1 cellular context compared by ENCODE assay signal in genomic region chr12:116594325-116595038, GRCh38.
TF ChIP-seq lines count a peak whose summit lies in the region.

No MANE protein-coding gene starts in this region.

TF ChIP-seq in K562, 482 proteins besides CTCF, POLR2A, EP300 and RAD21 (continued from another document and continues in another):
- TF ChIP-seq AFF4 (CRISPR knock-in tag; IDR thresholded peaks at IDR 0.05) (no peak), HMGXB4 (CRISPR knock-in tag; IDR thresholded peaks at IDR 0.05) (no peak), TBL1XR1 (IDR thresholded peaks at IDR 0.05; ENCODE audit: low read length in 2 of 2) (no peak), TAF15 (IDR thresholded peaks at IDR 0.05; ENCODE audit: low read depth, low read length) (no peak), NFIX (CRISPR knock-in tag; IDR thresholded peaks at IDR 0.05; ENCODE audit: low read depth) (no peak), VEZF1 (CRISPR knock-in tag; IDR thresholded peaks at IDR 0.05) (no peak), ZBTB49 (CRISPR knock-in tag; IDR thresholded peaks at IDR 0.05; ENCODE audit: borderline replicate concordance) (no peak), FOXK1 (CRISPR knock-in tag; IDR thresholded peaks at IDR 0.05; ENCODE audit: borderline replicate concordance) (no peak), ZNF551 (CRISPR knock-in tag; IDR thresholded peaks at IDR 0.05) (no peak), CCNT2 (IDR thresholded peaks at IDR 0.05; ENCODE audit: borderline replicate concordance, extremely low read depth, insufficient read length, low read depth, low read length) (no peak), E2F6 (IDR thresholded peaks at IDR 0.05; ENCODE audit: borderline replicate concordance in 1 of 2, extremely low read depth in 1 of 2, insufficient read depth in 1 of 2, insufficient read length in 1 of 2, low read depth in 1 of 2, low read length in 1 of 2, poor library complexity in 1 of 2, severe bottlenecking in 1 of 2) (peak in 1 of 2 experiments; percentile 36), IRF1 (CRISPR knock-in tag; IDR thresholded peaks at IDR 0.05; ENCODE audit: borderline replicate concordance) (no peak), JUNB (CRISPR knock-in tag; conservative IDR thresholded peaks at IDR 0.05) (no peak), COPS2 (conservative IDR thresholded peaks at IDR 0.05) (no peak), CXXC5 (CRISPR knock-in tag; IDR thresholded peaks at IDR 0.05) (no peak), CAMTA2 (CRISPR knock-in tag; conservative IDR thresholded peaks at IDR 0.05) (no peak), THRA (IDR thresholded peaks at IDR 0.05) (no peak), ZZZ3 (IDR thresholded peaks at IDR 0.05) (no peak), HOMEZ (CRISPR knock-in tag; IDR thresholded peaks at IDR 0.05) (no peak), MYC (IDR thresholded peaks at IDR 0.05; ENCODE audit: low read depth, low read length) (peak; percentile 39; the same call in 1 of the 2 replicates), MYC (CRISPR knock-in tag; IDR thresholded peaks at IDR 0.05; ENCODE audit: borderline replicate concordance, low read depth) (no peak), SMARCE1 (IDR thresholded peaks at IDR 0.05) (no peak), MXD1 (CRISPR knock-in tag; IDR thresholded peaks at IDR 0.05; ENCODE audit: borderline replicate concordance, poor library complexity, severe bottlenecking) (no peak), MAX (CRISPR knock-in tag; IDR thresholded peaks at IDR 0.05) (0 out of 2 replicates have a peak, but pooled peaks have one; percentile 24), MIER1 (IDR thresholded peaks at IDR 0.05; ENCODE audit: low read depth) (no peak)
- TF ChIP-seq, protein P1, sequence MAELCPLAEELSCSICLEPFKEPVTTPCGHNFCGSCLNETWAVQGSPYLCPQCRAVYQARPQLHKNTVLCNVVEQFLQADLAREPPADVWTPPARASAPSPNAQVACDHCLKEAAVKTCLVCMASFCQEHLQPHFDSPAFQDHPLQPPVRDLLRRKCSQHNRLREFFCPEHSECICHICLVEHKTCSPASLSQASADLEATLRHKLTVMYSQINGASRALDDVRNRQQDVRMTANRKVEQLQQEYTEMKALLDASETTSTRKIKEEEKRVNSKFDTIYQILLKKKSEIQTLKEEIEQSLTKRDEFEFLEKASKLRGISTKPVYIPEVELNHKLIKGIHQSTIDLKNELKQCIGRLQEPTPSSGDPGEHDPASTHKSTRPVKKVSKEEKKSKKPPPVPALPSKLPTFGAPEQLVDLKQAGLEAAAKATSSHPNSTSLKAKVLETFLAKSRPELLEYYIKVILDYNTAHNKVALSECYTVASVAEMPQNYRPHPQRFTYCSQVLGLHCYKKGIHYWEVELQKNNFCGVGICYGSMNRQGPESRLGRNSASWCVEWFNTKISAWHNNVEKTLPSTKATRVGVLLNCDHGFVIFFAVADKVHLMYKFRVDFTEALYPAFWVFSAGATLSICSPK (IDR thresholded peaks at IDR 0.05; ENCODE audit: borderline replicate concordance): no peak
- TF ChIP-seq, protein P2, sequence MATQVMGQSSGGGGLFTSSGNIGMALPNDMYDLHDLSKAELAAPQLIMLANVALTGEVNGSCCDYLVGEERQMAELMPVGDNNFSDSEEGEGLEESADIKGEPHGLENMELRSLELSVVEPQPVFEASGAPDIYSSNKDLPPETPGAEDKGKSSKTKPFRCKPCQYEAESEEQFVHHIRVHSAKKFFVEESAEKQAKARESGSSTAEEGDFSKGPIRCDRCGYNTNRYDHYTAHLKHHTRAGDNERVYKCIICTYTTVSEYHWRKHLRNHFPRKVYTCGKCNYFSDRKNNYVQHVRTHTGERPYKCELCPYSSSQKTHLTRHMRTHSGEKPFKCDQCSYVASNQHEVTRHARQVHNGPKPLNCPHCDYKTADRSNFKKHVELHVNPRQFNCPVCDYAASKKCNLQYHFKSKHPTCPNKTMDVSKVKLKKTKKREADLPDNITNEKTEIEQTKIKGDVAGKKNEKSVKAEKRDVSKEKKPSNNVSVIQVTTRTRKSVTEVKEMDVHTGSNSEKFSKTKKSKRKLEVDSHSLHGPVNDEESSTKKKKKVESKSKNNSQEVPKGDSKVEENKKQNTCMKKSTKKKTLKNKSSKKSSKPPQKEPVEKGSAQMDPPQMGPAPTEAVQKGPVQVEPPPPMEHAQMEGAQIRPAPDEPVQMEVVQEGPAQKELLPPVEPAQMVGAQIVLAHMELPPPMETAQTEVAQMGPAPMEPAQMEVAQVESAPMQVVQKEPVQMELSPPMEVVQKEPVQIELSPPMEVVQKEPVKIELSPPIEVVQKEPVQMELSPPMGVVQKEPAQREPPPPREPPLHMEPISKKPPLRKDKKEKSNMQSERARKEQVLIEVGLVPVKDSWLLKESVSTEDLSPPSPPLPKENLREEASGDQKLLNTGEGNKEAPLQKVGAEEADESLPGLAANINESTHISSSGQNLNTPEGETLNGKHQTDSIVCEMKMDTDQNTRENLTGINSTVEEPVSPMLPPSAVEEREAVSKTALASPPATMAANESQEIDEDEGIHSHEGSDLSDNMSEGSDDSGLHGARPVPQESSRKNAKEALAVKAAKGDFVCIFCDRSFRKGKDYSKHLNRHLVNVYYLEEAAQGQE (CRISPR knock-in tag; IDR thresholded peaks at IDR 0.05; ENCODE audit: low read depth): 0 out of 2 replicates have a peak, but pooled peaks have one; percentile 30
- TF ChIP-seq, protein P3, sequence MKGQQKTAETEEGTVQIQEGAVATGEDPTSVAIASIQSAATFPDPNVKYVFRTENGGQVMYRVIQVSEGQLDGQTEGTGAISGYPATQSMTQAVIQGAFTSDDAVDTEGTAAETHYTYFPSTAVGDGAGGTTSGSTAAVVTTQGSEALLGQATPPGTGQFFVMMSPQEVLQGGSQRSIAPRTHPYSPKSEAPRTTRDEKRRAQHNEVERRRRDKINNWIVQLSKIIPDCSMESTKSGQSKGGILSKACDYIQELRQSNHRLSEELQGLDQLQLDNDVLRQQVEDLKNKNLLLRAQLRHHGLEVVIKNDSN (CRISPR knock-in tag; IDR thresholded peaks at IDR 0.05): no peak
- TF ChIP-seq, protein P4, sequence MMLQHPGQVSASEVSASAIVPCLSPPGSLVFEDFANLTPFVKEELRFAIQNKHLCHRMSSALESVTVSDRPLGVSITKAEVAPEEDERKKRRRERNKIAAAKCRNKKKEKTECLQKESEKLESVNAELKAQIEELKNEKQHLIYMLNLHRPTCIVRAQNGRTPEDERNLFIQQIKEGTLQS (IDR thresholded peaks at IDR 0.05): no peak
- TF ChIP-seq, protein P4 (CRISPR knock-in tag; conservative IDR thresholded peaks at IDR 0.05): no peak
